ENCODE assay signal across 8 cellular contexts in genomic region chr14:50047274-50047676, GRCh38.
DNase-seq lines count a peak whose midpoint lies in the region; ATAC-seq and TF ChIP-seq lines count a peak whose summit lies in the region.

No MANE protein-coding gene starts in this region.

- no peak for DNase-seq in T-helper 2 cell treated with Interferon-gamma antibody and Interleukin-4, amounts not matched to agents 5 μg/mL and 100 μg/mL, for 36 hours (ENCODE audit: low spot score)
- DNase-seq in T-helper 2 cell, result no peak
- no peak for DNase-seq in activated B cell treated with CpG ODN at 0.5 μM for 24 hours
- no peak for DNase-seq in activated T-cell treated with anti-CD3 and anti-CD28 coated beads for 4 hours
- DNase-seq in glutamatergic neuron, result no peak
- no peak for DNase-seq in DMS114 treated with DMSO at 0.1 percent for 48 hours (lab: John Stamatoyannopoulos, UW; ENCODE audit: unreplicated experiment)

- H3K27ac ChIP-seq in muscle layer of duodenum (ENCODE audit: low read length), result peak overlapping the region; percentile 67

- intact Hi-C loops in activated B cell treated with CpG ODN at 0.5 μM for 24 hours (cut with micrococcal nuclease), result loop anchor here (1.0 to 10.0 kb wide), 5 partner anchors 9 to 488 kb away; partner anchors contain the start of genes ARF6 and MAP4K5

- no peak overlapping the region for H3K4me3 Mint-ChIP-seq in T-helper 2 cell treated with Interferon-gamma antibody and Interleukin-4, amounts not matched to agents 5 μg/mL and 100 μg/mL, for 36 hours
- H3K4me3 Mint-ChIP-seq in activated B cell treated with CpG ODN at 0.5 μM for 24 hours (peak overlapping the region; percentile 69), glutamatergic neuron (ENCODE audit: unreplicated experiment) (no peak overlapping the region)

- H3K27me3 ChIP-seq in muscle layer of duodenum (ENCODE audit: low read depth, low read length), result no peaks in the 10 kb centered on the region

- H3K9me3 Mint-ChIP-seq in T-helper 2 cell treated with Interferon-gamma antibody and Interleukin-4, amounts not matched to agents 5 μg/mL and 100 μg/mL, for 36 hours, result no peaks in the 10 kb centered on the region
- H3K9me3 Mint-ChIP-seq in activated B cell treated with CpG ODN at 0.5 μM for 24 hours (no peaks in the 10 kb centered on the region), glutamatergic neuron (ENCODE audit: unreplicated experiment) (peaks cover 2% of the 10 kb centered on the region)

- peak overlapping the region; percentile 23 for H3K27ac Mint-ChIP-seq in T-helper 2 cell treated with Interferon-gamma antibody and Interleukin-4, amounts not matched to agents 5 μg/mL and 100 μg/mL, for 36 hours
- peak overlapping the region; percentile 92 for H3K27ac Mint-ChIP-seq in activated B cell treated with CpG ODN at 0.5 μM for 24 hours
- no peak overlapping the region for H3K27ac Mint-ChIP-seq in glutamatergic neuron (ENCODE audit: unreplicated experiment)

- H3K27me3 Mint-ChIP-seq in T-helper 2 cell treated with Interferon-gamma antibody and Interleukin-4, amounts not matched to agents 5 μg/mL and 100 μg/mL, for 36 hours (ENCODE audit: low read depth), result no peaks in the 10 kb centered on the region
- H3K27me3 Mint-ChIP-seq in activated B cell treated with CpG ODN at 0.5 μM for 24 hours (no peaks in the 10 kb centered on the region), glutamatergic neuron (ENCODE audit: unreplicated experiment) (peaks cover 1% of the 10 kb centered on the region)

- H3K9me3 ChIP-seq in muscle layer of duodenum (ENCODE audit: control insufficient read depth in 1 of 2, low read length in 2 of 2), result no peaks in the 10 kb centered on the region

- peaks cover 3 to 16% of the 10 kb centered on the region in 2 donors for H3K4me1 ChIP-seq in muscle layer of duodenum (ENCODE audit: control insufficient read depth in 1 of 2, insufficient read depth in 2 of 2, low read length in 2 of 2)

- TF ChIP-seq CTCF in activated B cell treated with CpG ODN at 0.5 μM for 24 hours (IDR thresholded peaks at IDR 0.05) (no peak), glutamatergic neuron (IDR thresholded peaks at IDR 0.05; ENCODE audit: partially characterized antibody, unreplicated experiment) (no peak)

- peaks cover 38% of the 10 kb centered on the region for H3K4me1 Mint-ChIP-seq in T-helper 2 cell treated with Interferon-gamma antibody and Interleukin-4, amounts not matched to agents 5 μg/mL and 100 μg/mL, for 36 hours (ENCODE audit: low read depth)
- peaks cover 58% of the 10 kb centered on the region for H3K4me1 Mint-ChIP-seq in activated B cell treated with CpG ODN at 0.5 μM for 24 hours
- H3K4me1 Mint-ChIP-seq in glutamatergic neuron (ENCODE audit: low read depth, unreplicated experiment), result no peaks in the 10 kb centered on the region

- H3K36me3 ChIP-seq in muscle layer of duodenum (ENCODE audit: control insufficient read depth in 1 of 2, insufficient read depth in 2 of 2, low read length in 2 of 2), result no peaks in the 10 kb centered on the region

- H3K36me3 Mint-ChIP-seq in T-helper 2 cell treated with Interferon-gamma antibody and Interleukin-4, amounts not matched to agents 5 μg/mL and 100 μg/mL, for 36 hours (ENCODE audit: low read depth), result peaks cover 19% of the 10 kb centered on the region
- H3K36me3 Mint-ChIP-seq in activated B cell treated with CpG ODN at 0.5 μM for 24 hours (ENCODE audit: low read depth) (peaks cover 59% of the 10 kb centered on the region), glutamatergic neuron (ENCODE audit: unreplicated experiment) (no peaks in the 10 kb centered on the region)

- POLR2A ChIA-PET in activated B cell treated with CpG ODN at 0.5 μM for 24 hours (lab: Charles Lee), result interaction anchor here (0.6 to 5.0 kb wide), 22 partner anchors 8 to 195 kb away, joined by 3 to 94 read pairs (median 5); partner anchors contain the start of gene NEMF

- ATAC-seq in HG03060 (IDR thresholded peaks at IDR 0.05; ENCODE audit: low read depth, unreplicated experiment) (peak; percentile 75), activated B cell treated with CpG ODN at 0.5 μM for 24 hours (ENCODE audit: low read depth) (peak; percentile 85)

- H3K4me3 ChIP-seq in muscle layer of duodenum (ENCODE audit: low read depth in 1 of 2, low read length in 2 of 2), result no peak overlapping the region

- CTCF ChIA-PET in activated B cell treated with CpG ODN at 0.5 μM for 24 hours (lab: Charles Lee), result interaction anchor here (0.9 to 2.1 kb wide), 4 partner anchors 15 to 195 kb away, joined by 3 to 8 read pairs (median 6); partner anchors contain the start of gene NEMF
